In the genomic region with DNA sequence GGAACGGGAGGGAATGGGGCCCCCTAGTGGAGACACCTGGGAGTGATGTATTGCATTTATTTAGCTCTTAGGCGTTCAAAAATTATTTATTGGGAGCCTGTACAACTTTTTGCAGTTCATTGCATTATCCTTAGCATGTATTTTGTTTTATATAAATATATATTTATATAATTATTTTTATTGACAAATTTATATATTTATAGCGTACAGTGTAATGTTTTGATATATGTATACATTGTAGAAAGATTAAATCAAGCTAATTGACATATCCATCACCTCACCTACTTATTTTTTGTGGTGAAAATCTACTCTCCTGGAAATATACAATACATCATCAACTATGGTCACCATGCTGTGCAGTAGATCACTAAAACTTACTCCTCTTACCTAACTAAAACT, we compare ENCODE assay signal across 8 cellular contexts. TPM values are rescaled to one million over a fixed set of nuclear protein-coding genes. Genes with fewer than 3 reads are reported as not detected.
A peak's percentile ranks its signal among the peaks of the same experiment; 100 is the strongest.
DNase-seq lines count a peak whose midpoint lies in the region; ATAC-seq and TF ChIP-seq lines count a peak whose summit lies in the region.

No MANE protein-coding gene starts in this region.

- H3K27me3 ChIP-seq in layer of hippocampus (ENCODE audit: control insufficient read depth, insufficient read depth, low read length) (no peaks in the 10 kb centered on the region), thoracic aorta (replicated peaks; ENCODE audit: insufficient read depth) (no peaks in the 10 kb centered on the region)

- H3K4me3 Mint-ChIP-seq in activated CD8-positive, alpha-beta memory T cell treated with anti-CD3 and anti-CD28 coated beads, Interleukin-2, amount 10 ng/mL, durations not matched to agents 7 days and 5 days: peak overlapping the region; percentile 89
- peak overlapping the region; percentile 90 for H3K4me3 Mint-ChIP-seq in activated naive CD8-positive, alpha-beta T cell treated with anti-CD3 and anti-CD28 coated beads for 36 hours

- peak overlapping the region; percentile 100 for H3K4me3 ChIP-seq in thoracic aorta

- H3K36me3 Mint-ChIP-seq in activated CD8-positive, alpha-beta memory T cell treated with anti-CD3 and anti-CD28 coated beads, Interleukin-2, amount 10 ng/mL, durations not matched to agents 7 days and 5 days: peaks cover 11% of the 10 kb centered on the region
- H3K36me3 Mint-ChIP-seq in activated naive CD8-positive, alpha-beta T cell treated with anti-CD3 and anti-CD28 coated beads for 36 hours: peaks cover 9% of the 10 kb centered on the region

- TF ChIP-seq CTCF in thoracic aorta (IDR thresholded peaks at IDR 0.05): peak; percentile 77

- peaks cover 0 to 7% of the 10 kb centered on the region in 2 donors for H3K4me1 ChIP-seq in thoracic aorta (ENCODE audit: control insufficient read depth in 1 of 2, low read depth in 2 of 2)

- H3K4me1 Mint-ChIP-seq in activated CD8-positive, alpha-beta memory T cell treated with anti-CD3 and anti-CD28 coated beads, Interleukin-2, amount 10 ng/mL, durations not matched to agents 7 days and 5 days: peaks cover 24% of the 10 kb centered on the region
- peaks cover 24% of the 10 kb centered on the region for H3K4me1 Mint-ChIP-seq in activated naive CD8-positive, alpha-beta T cell treated with anti-CD3 and anti-CD28 coated beads for 36 hours

- no peaks in the 10 kb centered on the region for H3K9me3 ChIP-seq in thoracic aorta

- DNase-seq in activated CD8-positive, alpha-beta memory T cell treated with anti-CD3 and anti-CD28 coated beads, Interleukin-2, amount 10 ng/mL, durations not matched to agents 7 days and 5 days: no peak
- no peak for DNase-seq in activated CD8-positive, alpha-beta memory T cell treated with anti-CD3 and anti-CD28 coated beads, Interleukin-2, amount 50 U/mL, for 48 hours
- DNase-seq in activated naive CD8-positive, alpha-beta T cell treated with anti-CD3 and anti-CD28 coated beads for 36 hours: no peak
- DNase-seq in thoracic aorta (ENCODE audit: low spot score): no peak
- no peak for DNase-seq in posterior cingulate gyrus
- no peak for DNase-seq in hippocampal formation (lab: John Stamatoyannopoulos, UW)

- H3K27me3 Mint-ChIP-seq in activated CD8-positive, alpha-beta memory T cell treated with anti-CD3 and anti-CD28 coated beads, Interleukin-2, amount 10 ng/mL, durations not matched to agents 7 days and 5 days: no peaks in the 10 kb centered on the region
- H3K27me3 Mint-ChIP-seq in activated naive CD8-positive, alpha-beta T cell treated with anti-CD3 and anti-CD28 coated beads for 36 hours: no peaks in the 10 kb centered on the region

- CTCF ChIA-PET in activated CD8-positive, alpha-beta memory T cell treated with anti-CD3 and anti-CD28 coated beads, Interleukin-2, amount 10 ng/mL, durations not matched to agents 7 days and 5 days (lab: Charles Lee): interaction anchor here (0.8 to 4.6 kb wide), 54 partner anchors 9 to 491 kb away, joined by 3 to 61 read pairs (median 6); a partner anchor contains a TSS

- H3K36me3 ChIP-seq in thoracic aorta: peaks cover 2% of the 10 kb centered on the region

- H3K9me3 Mint-ChIP-seq in activated CD8-positive, alpha-beta memory T cell treated with anti-CD3 and anti-CD28 coated beads, Interleukin-2, amount 10 ng/mL, durations not matched to agents 7 days and 5 days (ENCODE audit: low read depth): peaks cover 4% of the 10 kb centered on the region
- H3K9me3 Mint-ChIP-seq in activated naive CD8-positive, alpha-beta T cell treated with anti-CD3 and anti-CD28 coated beads for 36 hours: peaks cover 6% of the 10 kb centered on the region

- H3K27ac ChIP-seq in layer of hippocampus (ENCODE audit: low read depth, low read length) (peak overlapping the region; percentile 98), thoracic aorta (peak overlapping the region; percentile 92 to 95)

- intact Hi-C loops in posterior cingulate gyrus (cut with DNase I): loop anchor here (1.0 to 10.0 kb wide), 3 partner anchors 39 to 239 kb away; a partner anchor contains a TSS

- H3K27ac Mint-ChIP-seq in activated CD8-positive, alpha-beta memory T cell treated with anti-CD3 and anti-CD28 coated beads, Interleukin-2, amount 10 ng/mL, durations not matched to agents 7 days and 5 days: peak overlapping the region; percentile 99
- peak overlapping the region; percentile 97 for H3K27ac Mint-ChIP-seq in activated naive CD8-positive, alpha-beta T cell treated with anti-CD3 and anti-CD28 coated beads for 36 hours

- ATAC-seq in activated CD8-positive, alpha-beta memory T cell treated with anti-CD3 and anti-CD28 coated beads, Interleukin-2, amount 10 ng/mL, durations not matched to agents 7 days and 5 days: no peak
- ATAC-seq in thoracic aorta (ENCODE audit: insufficient number of reproducible peaks, low FRiP score, low read depth): no peak
- no peak for ATAC-seq in HG03045 (IDR thresholded peaks at IDR 0.05; ENCODE audit: unreplicated experiment)

RNA-seq across cellular contexts. Expression of a gene that starts 1.0 kb away (rescaled TPM):
- 10 to 100 TPM in 1 of 2 experiments, 1 to 10 TPM in 1; 6.9 to 10.9 TPM for total RNA-seq in activated CD8-positive, alpha-beta memory T cell treated with anti-CD3 and anti-CD28 coated beads, Interleukin-2, amount 10 ng/mL, durations not matched to agents 7 days and 5 days
- 1 to 10 TPM; 8.9 to 9.9 TPM for total RNA-seq in activated naive CD8-positive, alpha-beta T cell treated with anti-CD3 and anti-CD28 coated beads for 36 hours
- 10 to 100 TPM in 1 of 2 donors, 1 to 10 TPM in 1; 5.7 to 10.0 TPM for total RNA-seq in thoracic aorta

RNA-seq across cellular contexts. Expression of a gene that starts 39.8 kb away (rescaled TPM):
- total RNA-seq in activated CD8-positive, alpha-beta memory T cell treated with anti-CD3 and anti-CD28 coated beads, Interleukin-2, amount 10 ng/mL, durations not matched to agents 7 days and 5 days: 10 to 100 TPM; 56.6 to 70.9 TPM
- 100 to 1,000 TPM; 121 to 123 TPM for total RNA-seq in activated naive CD8-positive, alpha-beta T cell treated with anti-CD3 and anti-CD28 coated beads for 36 hours
- 10 to 100 TPM; 75.3 to 96.0 TPM for total RNA-seq in thoracic aorta
